12 cellular contexts compared by ENCODE assay signal in genomic region chr2:135164431-135164830, GRCh38.
A peak's percentile ranks its signal among the peaks of the same experiment; 100 is the strongest.
DNase-seq lines count a peak whose midpoint lies in the region; FAIRE-seq and TF ChIP-seq lines count a peak whose summit lies in the region.
"Had no signal": no experiment of that assay in that cellular context is flagged by ENCODE, and none has a peak within 500 bp of the region (broad histone marks: within the 10 kb centered on the region; RNA-seq: fewer than 3 reads in every experiment).

No MANE protein-coding gene starts in this region.

- TF ChIP-seq CTCF in bronchial epithelial cell (IDR thresholded peaks at IDR 0.05; ENCODE audit: insufficient read depth, low read length, severe bottlenecking) (no peak), parathyroid adenoma (IDR thresholded peaks at IDR 0.05) (no peak)

- H3K9me3 ChIP-seq in parathyroid adenoma (ENCODE audit: control insufficient read depth, low read length) = no peaks in the 10 kb centered on the region
- no peaks in the 10 kb centered on the region for H3K9me3 ChIP-seq in CD4-positive, alpha-beta memory T cell (ENCODE audit: control insufficient read depth in 1 of 2, low read length in 2 of 2)
- H3K9me3 ChIP-seq: gastroesophageal sphincter had no signal

- no peak overlapping the region for H3K4me3 Mint-ChIP-seq in CD4-positive, alpha-beta memory T cell
- H3K4me3 Mint-ChIP-seq: activated CD4-positive, alpha-beta memory T cell treated with anti-CD3 and anti-CD28 coated beads, Interleukin-2, amount 10 ng/mL, durations not matched to agents 7 days and 5 days had no signal

- peak overlapping the region; percentile 48 for H3K27ac ChIP-seq in parathyroid adenoma
- H3K27ac ChIP-seq in CD4-positive, alpha-beta memory T cell (ENCODE audit: low read depth, low read length) = no peak overlapping the region
- H3K27ac ChIP-seq: gastroesophageal sphincter had no signal

- peaks cover 34% of the 10 kb centered on the region for H3K4me1 ChIP-seq in parathyroid adenoma
- H3K4me1 ChIP-seq in CD4-positive, alpha-beta memory T cell (ENCODE audit: insufficient read depth, low read length) = no peaks in the 10 kb centered on the region
- H3K4me1 ChIP-seq: gastroesophageal sphincter had no signal

- no peak overlapping the region for H2AFZ ChIP-seq in parathyroid adenoma

- FAIRE-seq in bronchial epithelial cell (lab: Jason Lieb, UNC) = peak; percentile 92

- no peak overlapping the region for H3K4me2 ChIP-seq in parathyroid adenoma (ENCODE audit: low read length)

- intact Hi-C loops in CD4-positive, alpha-beta memory T cell (cut with micrococcal nuclease) = no loop called here

- H3K9ac ChIP-seq in parathyroid adenoma = no peak overlapping the region

- H3K36me3 Mint-ChIP-seq in CD4-positive, alpha-beta memory T cell = peaks cover 49 to 69% of the 10 kb centered on the region in 2 donors

- CTCF ChIA-PET in CD4-positive, alpha-beta memory T cell (lab: Charles Lee; ENCODE audit: partially characterized antibody) = interaction anchor here (1.8 kb wide), 1 partner anchor 160 kb away, joined by 8 read pairs; no protein-coding TSS in a partner anchor

- H3K4me1 Mint-ChIP-seq in CD4-positive, alpha-beta memory T cell = peaks cover 0 to 8% (median 5%) of the 10 kb centered on the region in 4 donors

- H3K4me3 ChIP-seq in bronchial epithelial cell (ENCODE audit: low read depth, low read length) (no peak overlapping the region), parathyroid adenoma (ENCODE audit: low read depth, low read length) (no peak overlapping the region)
- no peak overlapping the region for H3K4me3 ChIP-seq in CD4-positive, alpha-beta memory T cell (ENCODE audit: low read length in 2 of 2)
- H3K4me3 ChIP-seq: gastroesophageal sphincter had no signal

- no peaks in the 10 kb centered on the region for H3K27me3 Mint-ChIP-seq in CD4-positive, alpha-beta memory T cell
- H3K27me3 Mint-ChIP-seq: activated CD4-positive, alpha-beta memory T cell treated with anti-CD3 and anti-CD28 coated beads, Interleukin-2, amount 10 ng/mL, durations not matched to agents 7 days and 5 days had no signal

- peaks cover 14% of the 10 kb centered on the region for H3K36me3 ChIP-seq in bronchial epithelial cell (ENCODE audit: control insufficient read depth, insufficient read depth, low read length)
- no peaks in the 10 kb centered on the region for H3K36me3 ChIP-seq in parathyroid adenoma (ENCODE audit: control insufficient read depth, insufficient read depth, low read length)
- peaks cover 41% of the 10 kb centered on the region for H3K36me3 ChIP-seq in CD4-positive, alpha-beta memory T cell (ENCODE audit: insufficient read depth, low read length)

- peaks cover 4% of the 10 kb centered on the region for H3K79me2 ChIP-seq in parathyroid adenoma

- POLR2A ChIA-PET in CD4-positive, alpha-beta memory T cell (lab: Charles Lee; ENCODE audit: partially characterized antibody) = no interaction called here

- H3K27ac Mint-ChIP-seq in CD4-positive, alpha-beta memory T cell = no peak overlapping the region
- H3K27ac Mint-ChIP-seq: activated CD4-positive, alpha-beta memory T cell treated with anti-CD3 and anti-CD28 coated beads, Interleukin-2, amount 10 ng/mL, durations not matched to agents 7 days and 5 days had no signal

- DNase-seq in GM03348 (ENCODE audit: low spot score) (peak; percentile 54), NCI-H345 treated with DMSO at 0.1 percent for 48 hours (lab: John Stamatoyannopoulos, UW; ENCODE audit: unreplicated experiment) (peak; percentile 7), bronchial epithelial cell (ENCODE audit: low read depth) (peak; percentile 96), NCI-H2029 treated with DMSO at 0.1 percent for 48 hours (lab: John Stamatoyannopoulos, UW) (no peak), hippocampal formation (lab: John Stamatoyannopoulos, UW) (no peak)
- no peak for DNase-seq in CD4-positive, alpha-beta memory T cell
- no peak for DNase-seq in effector CD8-positive, alpha-beta T cell (lab: John Stamatoyannopoulos, UW)
- DNase-seq: activated CD4-positive, alpha-beta memory T cell treated with anti-CD3 and anti-CD28 coated beads, Interleukin-2, amount 10 ng/mL, durations not matched to agents 7 days and 5 days; anterior cingulate cortex; NCI-H2171 treated with DMSO at 0.1 percent for 48 hours had no signal

- H3K9me3 Mint-ChIP-seq in CD4-positive, alpha-beta memory T cell = peaks cover 0 to 2% (median 0%) of the 10 kb centered on the region in 8 donors
- H3K9me3 Mint-ChIP-seq: activated CD4-positive, alpha-beta memory T cell treated with anti-CD3 and anti-CD28 coated beads, Interleukin-2, amount 10 ng/mL, durations not matched to agents 7 days and 5 days had no signal

- H3K27me3 ChIP-seq in bronchial epithelial cell (ENCODE audit: control insufficient read depth, insufficient read depth, low read length) (no peaks in the 10 kb centered on the region), parathyroid adenoma (ENCODE audit: control insufficient read depth, insufficient read depth, low read length) (no peaks in the 10 kb centered on the region)
- no peaks in the 10 kb centered on the region for H3K27me3 ChIP-seq in CD4-positive, alpha-beta memory T cell (ENCODE audit: insufficient read depth, low read length)
- H3K27me3 ChIP-seq: gastroesophageal sphincter had no signal

Comparison
In these comparisons a context has a peak if more than half of its experiments do, and no peak if none do; other contexts are left out.
1. DNase-seq: peak in GM03348 (single experiment), NCI-H345 treated with DMSO at 0.1 percent for 48 hours (single experiment) and bronchial epithelial cell (single experiment); none in CD4-positive, alpha-beta memory T cell (0 of 5), effector CD8-positive, alpha-beta T cell (single experiment), NCI-H2029 treated with DMSO at 0.1 percent for 48 hours (single experiment) and hippocampal formation (0 of 2).